ENCODE assay signal across 1 cellular context in the genomic region with DNA sequence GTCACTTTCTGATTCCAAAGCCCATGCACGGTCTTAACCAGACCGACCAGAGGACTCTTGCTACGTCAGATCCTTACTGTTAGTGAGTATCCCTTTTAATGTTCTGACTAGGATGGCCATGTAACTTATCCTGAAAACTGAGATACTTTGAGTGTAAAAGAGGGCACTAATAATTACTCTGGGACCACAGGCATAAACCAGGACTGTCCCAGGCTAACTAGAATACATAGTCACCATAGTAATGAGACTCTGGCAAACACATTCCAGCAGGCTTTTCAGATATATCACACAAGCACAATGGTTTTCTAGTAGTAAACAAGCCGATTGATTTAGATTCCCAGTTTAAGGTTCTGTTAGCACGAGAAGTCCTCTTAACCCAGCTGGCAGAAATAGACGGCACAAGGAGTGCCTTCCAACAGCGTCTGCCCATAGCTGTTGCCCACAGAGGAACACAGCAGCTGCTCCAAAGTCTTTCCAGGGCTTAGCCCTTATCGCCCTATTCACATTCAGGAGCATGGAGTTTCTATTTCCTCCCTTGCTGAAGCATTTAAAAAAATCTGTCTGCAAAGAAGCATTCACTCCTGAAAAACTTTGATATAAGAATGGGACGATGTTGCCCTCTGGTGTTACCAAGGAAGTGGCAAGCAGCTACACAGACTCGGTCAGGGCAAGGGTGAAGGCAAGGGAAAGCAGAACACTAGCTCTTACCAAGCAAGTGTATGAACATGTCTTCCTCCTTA.
TF ChIP-seq lines count a peak whose summit lies in the region.

No MANE protein-coding gene starts in this region.

TF ChIP-seq in HCT116, 20 proteins besides CTCF, POLR2A, EP300 and RAD21 (continued from another document):
- TF ChIP-seq ZBTB33 (IDR thresholded peaks at IDR 0.05; ENCODE audit: extremely low read depth, insufficient replicate concordance, low read length) (no peak), SIN3A (IDR thresholded peaks at IDR 0.05; ENCODE audit: low read depth) (no peak), CEBPB (IDR thresholded peaks at IDR 0.05; ENCODE audit: low read depth) (no peak)
